ENCODE assay signal across 8 cellular contexts in genomic region chr22:20116951-20117645, GRCh38. TPM values are rescaled to one million over a fixed set of nuclear protein-coding genes. Genes with fewer than 3 reads are reported as not detected.
A peak's percentile ranks its signal among the peaks of the same experiment; 100 is the strongest.
DNase-seq lines count a peak whose midpoint lies in the region; ATAC-seq, FAIRE-seq and TF ChIP-seq lines count a peak whose summit lies in the region.

Gene TRMT2A (minus strand): TSS chr22:20117226. CDS start chr22:20116906, 320 bp downstream.

- H3K4me3 ChIP-seq in AG04449 (ENCODE audit: low read depth, low read length) (peak within 1 kb of the TSS; percentile 97), WI38 (ENCODE audit: low read depth, low read length) (peak within 1 kb of the TSS; percentile 86), bronchial epithelial cell (ENCODE audit: low read depth, low read length) (peak within 1 kb of the TSS; percentile 97), spleen (peak within 1 kb of the TSS; percentile 80 to 93 (median 86))

- CTCF ChIA-PET in AG04449 (lab: Yijun Ruan, JAX) = interaction anchor here (3.6 kb wide), 1 partner anchor 13 kb away, joined by 27 read pairs; no protein-coding TSS in a partner anchor

- peaks cover 26 to 93% (median 80%) of the 10 kb centered on the region in 6 donors for H3K4me1 ChIP-seq in spleen

- 0 to 1% (median 0%) methylated on average over 4 to 93 of the region's 93 CpGs for WGBS in spleen, 5 donors

- peak within 1 kb of the TSS; percentile 79 to 95 (median 89) for H3K27ac Mint-ChIP-seq in immature natural killer cell

- POLR2A ChIA-PET in AG04449 (lab: Yijun Ruan, JAX) = interaction anchor here (1.0 to 2.6 kb wide), 2 partner anchors 14 to 16 kb away, joined by 3 to 12 read pairs; partner anchors contain the start of gene ZDHHC8

- H3K9me3 Mint-ChIP-seq in immature natural killer cell = no peaks in the 10 kb centered on the region

- DNase-seq in AG04449 (ENCODE audit: low read depth, low spot score) (peak; percentile 67), NCI-H2227 (lab: John Stamatoyannopoulos, UW; ENCODE audit: unreplicated experiment) (peak; percentile 99), bronchial epithelial cell (ENCODE audit: low read depth) (peak; percentile 87), immature natural killer cell (peak; percentile 98), spleen (peak; percentile 100)

- ATAC-seq in GM18873 (IDR thresholded peaks at IDR 0.05; ENCODE audit: low FRiP score, unreplicated experiment) = peak; percentile 72
- peak; percentile 65 for ATAC-seq in HG03139 (IDR thresholded peaks at IDR 0.05; ENCODE audit: unreplicated experiment)

- H3K36me3 Mint-ChIP-seq in immature natural killer cell = peaks cover 0 to 10% (median 3%) of the 10 kb centered on the region in 3 donors

- TF ChIP-seq CTCF in AG04449 (IDR thresholded peaks at IDR 0.05; ENCODE audit: insufficient read depth, low read length, missing control alignments) = peak; percentile 24
- TF ChIP-seq CTCF in WI38 (IDR thresholded peaks at IDR 0.05; ENCODE audit: low read depth, low read length) = no peak
- peak; percentile 21 for TF ChIP-seq CTCF in bronchial epithelial cell (IDR thresholded peaks at IDR 0.05; ENCODE audit: insufficient read depth, low read length, severe bottlenecking)
- peak in 5 of 11 experiments; percentile 11 to 58 (median 42) for TF ChIP-seq CTCF in spleen (IDR thresholded peaks at IDR 0.05 in 8 of 11, conservative IDR thresholded peaks at IDR 0.05 in 3 of 11)

- no peaks in the 10 kb centered on the region for H3K27me3 ChIP-seq in bronchial epithelial cell (ENCODE audit: control insufficient read depth, insufficient read depth, low read length)
- no peaks in the 10 kb centered on the region for H3K27me3 ChIP-seq in spleen (replicated peaks in 1 of 7)

- peak within 1 kb of the TSS; percentile 85 to 92 (median 89) for H3K4me3 Mint-ChIP-seq in immature natural killer cell

- intact Hi-C loops in spleen (cut with DNase I; ENCODE audit: low total_unique reads) = no loop called here

- H3K4me1 Mint-ChIP-seq in immature natural killer cell = peaks cover 35 to 42% of the 10 kb centered on the region in 2 donors

- peak in 1 of 3 donors; percentile 68 for TF ChIP-seq POLR2A in spleen (IDR thresholded peaks at IDR 0.05)

- peak within 1 kb of the TSS; percentile 85 to 93 (median 91) for H3K27ac ChIP-seq in spleen

- H3K36me3 ChIP-seq in bronchial epithelial cell (ENCODE audit: control insufficient read depth, insufficient read depth, low read length) (peaks cover 37% of the 10 kb centered on the region), spleen (peaks cover 0 to 74% (median 64%) of the 10 kb centered on the region in 6 donors)

- H3K9me3 ChIP-seq in spleen = no peaks in the 10 kb centered on the region

- H3K27me3 Mint-ChIP-seq in immature natural killer cell (ENCODE audit: low read depth in 3 of 3) = peaks cover 8 to 23% (median 20%) of the 10 kb centered on the region in 3 donors

- no peak for FAIRE-seq in bronchial epithelial cell (lab: Jason Lieb, UNC)

RNA-seq across cellular contexts. Expression of gene TRMT2A, which starts in this region (rescaled TPM):
- total RNA-seq in bronchial epithelial cell (37.9 and 40.7 TPM in 2 replicates), spleen (10 to 100 TPM; 70.4 to 89.8 (median 79.3) TPM)
- polyA plus RNA-seq in immature natural killer cell (10 to 100 TPM; 22.7 to 33.7 (median 27.6) TPM), spleen (100 to 1,000 TPM in 2 of 3 donors, 10 to 100 TPM in 1; 75.1 to 142 (median 132) TPM)

Comparison
In these comparisons a context has a peak if more than half of its experiments do, and no peak if none do; other contexts are left out.
1. Peak in every context shown above with its lines: DNase-seq, ATAC-seq, H3K4me3 ChIP-seq and H3K27ac ChIP-seq.